ENCODE assay signal across 27 cellular contexts in genomic region chr3:128399221-128399915, GRCh38.
"Had no signal": no experiment of that assay in that cellular context is flagged by ENCODE, and none has a peak within 500 bp of the region (broad histone marks: within the 10 kb centered on the region; RNA-seq: fewer than 3 reads in every experiment).

No MANE protein-coding gene starts in this region.

- H3K27me3 ChIP-seq: body of pancreas, colonic mucosa, gastrocnemius medialis, left lung, ovary, sigmoid colon, suprapubic skin, tibial artery, upper lobe of right lung had no signal

- H3K4me3 Mint-ChIP-seq: activated CD4-positive, alpha-beta T cell treated with anti-CD3 and anti-CD28 coated beads for 36 hours; activated naive CD8-positive, alpha-beta T cell; natural killer cell treated with Interleukin-12 subunit alpha and Interleukin-12 subunit beta and Interleukin-15 and Interleukin-18, amount 100 ng/mL, for 72 hours; stimulated activated naive B cell treated with anti-CD40 and anti-IgM and Interleukin-4, amounts not matched to agents 10 μg/mL and 1 μg/mL and 100 μg/mL, for 72 hours; T-helper 17 cell had no signal

- DNase-seq: activated CD4-positive, alpha-beta T cell treated with anti-CD3 and anti-CD28 coated beads for 36 hours; activated effector memory CD4-positive, alpha-beta T cell treated with Interleukin-2 at 50 U/mL for 16 hours; activated naive CD4-positive, alpha-beta T cell treated with Interleukin-2 at 50 U/mL for 16 hours; activated T-cell treated with anti-CD3 and anti-CD28 coated beads for 4 hours; aorta; body of pancreas; cerebellar nuclear complex; colonic mucosa; effector memory CD4-positive, alpha-beta T cell; gastrocnemius medialis; glutamatergic neuron; left lung; mucosa of descending colon; ovary; sigmoid colon; small intestine; stimulated activated CD4-positive, alpha-beta T cell treated with anti-CD3 and anti-CD28 coated beads, Interleukin-1b, Interleukin-23, amount 100 ng/mL, for 48 hours; stimulated activated naive B cell treated with anti-CD40 and anti-IgM and Interleukin-4, amounts not matched to agents 10 μg/mL and 1 μg/mL and 100 μg/mL, for 72 hours; T-helper 17 cell; T1000; tibial artery; upper lobe of right lung had no signal

- H3K9me3 Mint-ChIP-seq: natural killer cell treated with Interleukin-12 subunit alpha and Interleukin-12 subunit beta and Interleukin-15 and Interleukin-18, amount 100 ng/mL, for 72 hours; stimulated activated naive B cell treated with anti-CD40 and anti-IgM and Interleukin-4, amounts not matched to agents 10 μg/mL and 1 μg/mL and 100 μg/mL, for 72 hours had no signal

- FAIRE-seq: islet of Langerhans, small intestine had no signal

- H3K27me3 Mint-ChIP-seq: activated CD4-positive, alpha-beta T cell treated with anti-CD3 and anti-CD28 coated beads for 36 hours; activated naive CD8-positive, alpha-beta T cell; natural killer cell treated with Interleukin-12 subunit alpha and Interleukin-12 subunit beta and Interleukin-15 and Interleukin-18, amount 100 ng/mL, for 72 hours; stimulated activated naive B cell treated with anti-CD40 and anti-IgM and Interleukin-4, amounts not matched to agents 10 μg/mL and 1 μg/mL and 100 μg/mL, for 72 hours; T-helper 17 cell had no signal

- H3K36me3 Mint-ChIP-seq: natural killer cell treated with Interleukin-12 subunit alpha and Interleukin-12 subunit beta and Interleukin-15 and Interleukin-18, amount 100 ng/mL, for 72 hours had no signal

- H3K27ac ChIP-seq: body of pancreas, colonic mucosa, gastrocnemius medialis, left lung, ovary, sigmoid colon, suprapubic skin, tibial artery, upper lobe of right lung had no signal

- H3K4me1 ChIP-seq: colonic mucosa, left lung, suprapubic skin, tibial artery, upper lobe of right lung had no signal

- H3K4me1 Mint-ChIP-seq: activated CD4-positive, alpha-beta T cell treated with anti-CD3 and anti-CD28 coated beads for 36 hours; stimulated activated naive B cell treated with anti-CD40 and anti-IgM and Interleukin-4, amounts not matched to agents 10 μg/mL and 1 μg/mL and 100 μg/mL, for 72 hours had no signal

- H3K27ac Mint-ChIP-seq: activated CD4-positive, alpha-beta T cell treated with anti-CD3 and anti-CD28 coated beads for 36 hours; activated naive CD8-positive, alpha-beta T cell; natural killer cell treated with Interleukin-12 subunit alpha and Interleukin-12 subunit beta and Interleukin-15 and Interleukin-18, amount 100 ng/mL, for 72 hours; progenitor cell of endocrine pancreas; T-helper 17 cell had no signal

- ATAC-seq: activated CD4-positive, alpha-beta T cell treated with anti-CD3 and anti-CD28 coated beads for 36 hours; body of pancreas; gastrocnemius medialis; left lung; mucosa of descending colon; natural killer cell treated with Interleukin-12 subunit alpha and Interleukin-12 subunit beta and Interleukin-15 and Interleukin-18, amount 100 ng/mL, for 72 hours; stimulated activated naive B cell treated with anti-CD40 and anti-IgM and Interleukin-4, amounts not matched to agents 10 μg/mL and 1 μg/mL and 100 μg/mL, for 72 hours; T-helper 17 cell; upper lobe of right lung had no signal

- H3K9me3 ChIP-seq: body of pancreas, colonic mucosa, gastrocnemius medialis, left lung, mucosa of descending colon, ovary, sigmoid colon, suprapubic skin, tibial artery, upper lobe of right lung had no signal
